In the genomic region with DNA sequence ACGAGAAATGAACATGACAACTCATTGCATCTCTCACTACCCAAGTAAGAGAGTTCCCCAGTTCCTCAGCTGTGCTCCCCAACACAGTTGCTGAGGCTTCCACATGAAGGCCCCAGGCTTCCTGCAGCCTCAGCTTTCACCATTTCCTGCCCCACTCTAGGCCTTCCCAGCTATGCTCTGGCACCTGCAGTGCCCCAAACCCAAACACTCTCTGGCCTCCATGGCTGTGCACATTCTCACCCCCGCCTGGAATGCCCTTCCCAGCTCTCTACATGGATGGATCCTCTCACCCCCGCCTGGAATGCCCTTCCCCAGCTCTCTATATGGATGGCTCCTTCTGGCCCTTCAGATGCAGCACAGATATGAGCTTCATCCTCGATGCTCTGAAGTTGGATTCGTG, we compare ENCODE assay signal across 29 cellular contexts.
DNase-seq lines count a peak whose midpoint lies in the region; ATAC-seq and TF ChIP-seq lines count a peak whose summit lies in the region.
"Had no signal": no experiment of that assay in that cellular context is flagged by ENCODE, and none has a peak within 500 bp of the region (broad histone marks: within the 10 kb centered on the region; RNA-seq: fewer than 3 reads in every experiment).

No MANE protein-coding gene starts in this region.

- no peaks in the 10 kb centered on the region for H3K27me3 ChIP-seq in IMR-90 (ENCODE audit: control insufficient read depth, insufficient read depth, low read length)
- no peaks in the 10 kb centered on the region for H3K27me3 ChIP-seq in mesendoderm (ENCODE audit: insufficient read depth, low read length, poor library complexity)
- H3K27me3 ChIP-seq: MG63, pancreas, suprapubic skin had no signal

- intact Hi-C loops in activated CD4-positive, alpha-beta T cell treated with anti-CD3 and anti-CD28 coated beads, Interleukin-2, amount 10 ng/mL, durations not matched to agents 24 days and 14 days (cut with micrococcal nuclease): no loop called here
- intact Hi-C loops in IMR-90 (cut with micrococcal nuclease): no loop called here

- H4K20me1 ChIP-seq in IMR-90 (ENCODE audit: insufficient read depth, low read length): no peaks in the 10 kb centered on the region

- 56% methylated on average over 1 of the region's 5 CpGs; no CpG with 5 or more reads in 1 of the 2 experiments for WGBS in IMR-90 (ENCODE audit: extremely low coverage in 2 of 2, insufficient read length in 1 of 2), 2 experiments
- WGBS in mesendoderm (ENCODE audit: extremely low coverage, insufficient coverage, low lambda C conversion rate): no CpG with 5 or more reads among the region's 5 CpGs

- H3K4me3 Mint-ChIP-seq in activated CD4-positive, alpha-beta T cell treated with anti-CD3 and anti-CD28 coated beads, Interleukin-2, amount 10 ng/mL, durations not matched to agents 24 days and 14 days: no peak overlapping the region
- no peak overlapping the region for H3K4me3 Mint-ChIP-seq in activated CD4-positive, alpha-beta T cell treated with anti-CD3 and anti-CD28 coated beads, Interleukin-2, amount 10 ng/mL, durations not matched to agents 7 days and 5 days
- H3K4me3 Mint-ChIP-seq in T-cell: no peak overlapping the region
- H3K4me3 Mint-ChIP-seq: activated CD8-positive, alpha-beta memory T cell treated with anti-CD3 and anti-CD28 coated beads, Interleukin-2, amount 10 ng/mL, durations not matched to agents 7 days and 5 days; neural crest cell; stimulated activated memory B cell treated with anti-CD40 and anti-IgM and Interleukin-4, amounts not matched to agents 10 μg/mL and 1 μg/mL and 100 μg/mL, for 72 hours had no signal

- peaks cover 2% of the 10 kb centered on the region; the same call in 1 of the 2 replicates for H3K36me3 ChIP-seq in IMR-90 (ENCODE audit: control insufficient read depth, insufficient read depth, low read length)
- H3K36me3 ChIP-seq in mesendoderm (ENCODE audit: control insufficient read depth, insufficient read depth, low read length): no peaks in the 10 kb centered on the region
- H3K36me3 ChIP-seq: MG63 had no signal

- 0 out of 2 replicates have a peak overlapping the region, but pooled peaks have one; percentile 30 for H3K14ac ChIP-seq in IMR-90 (replicated peaks; ENCODE audit: low read depth, low read length)

- no peak overlapping the region for H4K5ac ChIP-seq in IMR-90 (ENCODE audit: low read depth, low read length)
- H4K5ac ChIP-seq in mesendoderm (ENCODE audit: low read length): no peak overlapping the region

- H2BK5ac ChIP-seq in IMR-90 (ENCODE audit: low read depth, low read length, poor library complexity, severe bottlenecking): no peak overlapping the region
- no peak overlapping the region for H2BK5ac ChIP-seq in mesendoderm (ENCODE audit: low read length)

- H4K8ac ChIP-seq in IMR-90 (ENCODE audit: low read depth in 2 of 2, low read length in 2 of 2) (0 out of 4 replicates have a peak overlapping the region, but pooled peaks of 1 of the 2 experiments have one; percentile 22), mesendoderm (ENCODE audit: low read depth, low read length) (no peak overlapping the region)

- peak overlapping the region; percentile 20; the same call in 1 of the 2 replicates for H2BK20ac ChIP-seq in IMR-90 (ENCODE audit: low read depth, low read length)

- H3K18ac ChIP-seq in IMR-90 (ENCODE audit: low read depth, low read length) (no peak overlapping the region), mesendoderm (ENCODE audit: low read length) (no peak overlapping the region)

- H3K4me1 ChIP-seq in IMR-90 (ENCODE audit: control insufficient read depth, insufficient read depth, low read length): peaks cover 9% of the 10 kb centered on the region
- peaks cover 2% of the 10 kb centered on the region for H3K4me1 ChIP-seq in mesendoderm (ENCODE audit: control insufficient read depth, low read depth, low read length)
- H3K4me1 ChIP-seq: Caco-2, pancreas, suprapubic skin had no signal

- peak overlapping the region; percentile 36 for H2AFZ ChIP-seq in IMR-90 (replicated peaks; ENCODE audit: low read length, poor library complexity)

- H3K4me2 ChIP-seq in IMR-90 (ENCODE audit: low read depth, low read length): no peak overlapping the region
- no peak overlapping the region for H3K4me2 ChIP-seq in mesendoderm (ENCODE audit: low read length)

- H3K23ac ChIP-seq in IMR-90 (ENCODE audit: low read depth, low read length) (no peak overlapping the region), mesendoderm (ENCODE audit: low read length) (no peak overlapping the region)

- peaks cover 10% of the 10 kb centered on the region for H3K9me1 ChIP-seq in IMR-90 (ENCODE audit: insufficient read depth, low read length)

- POLR2A ChIA-PET in activated CD4-positive, alpha-beta T cell treated with anti-CD3 and anti-CD28 coated beads, Interleukin-2, amount 10 ng/mL, durations not matched to agents 7 days and 5 days (lab: Charles Lee): no interaction called here
- POLR2A ChIA-PET in IMR-90 (lab: Charles Lee; ENCODE audit: unreplicated experiment) (no interaction called here), T-cell (lab: Charles Lee) (no interaction called here)

- H3K79me1 ChIP-seq in IMR-90 (ENCODE audit: low read depth in 1 of 2, low read length in 2 of 2) (peaks cover 8 to 14% of the 10 kb centered on the region in 2 experiments; a peak in 3 of 4 replicates), mesendoderm (ENCODE audit: low read length) (no peaks in the 10 kb centered on the region)

- H2BK120ac ChIP-seq in IMR-90 (ENCODE audit: low read depth, low read length) (no peak overlapping the region), mesendoderm (ENCODE audit: low read depth, low read length) (no peak overlapping the region)

- H2BK15ac ChIP-seq in IMR-90 (ENCODE audit: low read depth, low read length) (peak overlapping the region; percentile 38; the same call in 1 of the 3 replicates), mesendoderm (replicated peaks; ENCODE audit: low read depth) (no peak overlapping the region)

- peak; percentile 13; the same call in 1 of the 2 replicates for ATAC-seq in IMR-90 (ENCODE audit: low read depth)
- peak; percentile 57 to 85 (median 64) for ATAC-seq in T-cell (replicated peaks in 1 of 4)
- no peak for ATAC-seq in GM21360 (IDR thresholded peaks at IDR 0.05; ENCODE audit: unreplicated experiment)
- ATAC-seq: activated CD8-positive, alpha-beta memory T cell treated with anti-CD3 and anti-CD28 coated beads, Interleukin-2, amount 10 ng/mL, durations not matched to agents 7 days and 5 days; pancreas; stimulated activated memory B cell treated with anti-CD40 and anti-IgM and Interleukin-4, amounts not matched to agents 10 μg/mL and 1 μg/mL and 100 μg/mL, for 72 hours had no signal

- no peaks in the 10 kb centered on the region for H3K9me3 Mint-ChIP-seq in activated CD4-positive, alpha-beta T cell treated with anti-CD3 and anti-CD28 coated beads, Interleukin-2, amount 10 ng/mL, durations not matched to agents 24 days and 14 days
- no peaks in the 10 kb centered on the region for H3K9me3 Mint-ChIP-seq in activated CD4-positive, alpha-beta T cell treated with anti-CD3 and anti-CD28 coated beads, Interleukin-2, amount 10 ng/mL, durations not matched to agents 7 days and 5 days
- H3K9me3 Mint-ChIP-seq in T-cell: no peaks in the 10 kb centered on the region
- H3K9me3 Mint-ChIP-seq: neural crest cell had no signal

- no peak for TF ChIP-seq CTCF in IMR-90 (conservative IDR thresholded peaks at IDR 0.05; ENCODE audit: low read depth, low read length)

- TF ChIP-seq POLR2A in IMR-90 (IDR thresholded peaks at IDR 0.05; ENCODE audit: low read depth, low read length): no peak

- H3K27ac ChIP-seq in IMR-90 (ENCODE audit: insufficient read depth, low read length) (no peak overlapping the region), mesendoderm (ENCODE audit: low read depth, low read length) (no peak overlapping the region)
- H3K27ac ChIP-seq: 22Rv1, C4-2B, pancreas, skin epidermis, suprapubic skin, WERI-Rb-1 had no signal

- no peak overlapping the region for H3K4me3 ChIP-seq in IMR-90 (ENCODE audit: insufficient read depth, low read depth, low read length)
- no peak overlapping the region for H3K4me3 ChIP-seq in mesendoderm (ENCODE audit: low read length)
- H3K4me3 ChIP-seq: MG63, pancreas, skin epidermis, suprapubic skin had no signal

- CTCF ChIA-PET in activated CD4-positive, alpha-beta T cell treated with anti-CD3 and anti-CD28 coated beads, Interleukin-2, amount 10 ng/mL, durations not matched to agents 7 days and 5 days (lab: Charles Lee): interaction anchor here (0.6 to 1.6 kb wide), 5 partner anchors 11 to 33 kb away, joined by 3 to 7 read pairs (median 4); no protein-coding TSS in a partner anchor
- CTCF ChIA-PET in IMR-90 (lab: Yijun Ruan, JAX) (interaction anchor here (1.0 kb wide), 1 partner anchor 9 kb away, joined by 3 read pairs; no protein-coding TSS in a partner anchor), T-cell (lab: Charles Lee) (interaction anchor here in 1 of 2 donors (0.6 kb wide), 1 partner anchor 29 kb away, joined by 3 read pairs; no protein-coding TSS in a partner anchor)

- peak overlapping the region; percentile 69 for H2AK9ac ChIP-seq in IMR-90 (replicated peaks; ENCODE audit: low read depth, low read length, poor library complexity)

- 0 out of 2 replicates have a peak overlapping the region, but pooled peaks have one; percentile 1 for H3K4ac ChIP-seq in IMR-90 (ENCODE audit: low read depth, low read length)
- no peak overlapping the region for H3K4ac ChIP-seq in mesendoderm (ENCODE audit: low read depth, low read length)

- no peak overlapping the region for H3K56ac ChIP-seq in IMR-90 (ENCODE audit: extremely low read depth, insufficient read depth, low read length)
- no peak overlapping the region for H3K56ac ChIP-seq in mesendoderm (ENCODE audit: low read length)

- peaks cover 13% of the 10 kb centered on the region for H3K27me3 Mint-ChIP-seq in activated CD4-positive, alpha-beta T cell treated with anti-CD3 and anti-CD28 coated beads, Interleukin-2, amount 10 ng/mL, durations not matched to agents 24 days and 14 days
- peaks cover 11% of the 10 kb centered on the region for H3K27me3 Mint-ChIP-seq in activated CD4-positive, alpha-beta T cell treated with anti-CD3 and anti-CD28 coated beads, Interleukin-2, amount 10 ng/mL, durations not matched to agents 7 days and 5 days
- peaks cover 0 to 5% of the 10 kb centered on the region in 2 donors for H3K27me3 Mint-ChIP-seq in T-cell

- no peak overlapping the region for H3K27ac Mint-ChIP-seq in activated CD4-positive, alpha-beta T cell treated with anti-CD3 and anti-CD28 coated beads, Interleukin-2, amount 10 ng/mL, durations not matched to agents 24 days and 14 days
- no peak overlapping the region for H3K27ac Mint-ChIP-seq in activated CD4-positive, alpha-beta T cell treated with anti-CD3 and anti-CD28 coated beads, Interleukin-2, amount 10 ng/mL, durations not matched to agents 7 days and 5 days
- no peak overlapping the region for H3K27ac Mint-ChIP-seq in T-cell
- H3K27ac Mint-ChIP-seq: activated CD8-positive, alpha-beta memory T cell treated with anti-CD3 and anti-CD28 coated beads, Interleukin-2, amount 10 ng/mL, durations not matched to agents 7 days and 5 days; stimulated activated memory B cell treated with anti-CD40 and anti-IgM and Interleukin-4, amounts not matched to agents 10 μg/mL and 1 μg/mL and 100 μg/mL, for 72 hours had no signal

- no peaks in the 10 kb centered on the region for H3K36me3 Mint-ChIP-seq in activated CD4-positive, alpha-beta T cell treated with anti-CD3 and anti-CD28 coated beads, Interleukin-2, amount 10 ng/mL, durations not matched to agents 24 days and 14 days (ENCODE audit: low read depth)
- no peaks in the 10 kb centered on the region for H3K36me3 Mint-ChIP-seq in activated CD4-positive, alpha-beta T cell treated with anti-CD3 and anti-CD28 coated beads, Interleukin-2, amount 10 ng/mL, durations not matched to agents 7 days and 5 days (ENCODE audit: low read depth)
- H3K36me3 Mint-ChIP-seq in T-cell: no peaks in the 10 kb centered on the region
- H3K36me3 Mint-ChIP-seq: activated CD8-positive, alpha-beta memory T cell treated with anti-CD3 and anti-CD28 coated beads, Interleukin-2, amount 10 ng/mL, durations not matched to agents 7 days and 5 days had no signal

- no peak for TF ChIP-seq RAD21 in IMR-90 (IDR thresholded peaks at IDR 0.05; ENCODE audit: low read length)

- no peaks in the 10 kb centered on the region for H3K9me3 ChIP-seq in IMR-90 (ENCODE audit: control insufficient read depth, insufficient read depth, low read length)
- H3K9me3 ChIP-seq: Caco-2, MG63, pancreas, suprapubic skin had no signal

- in situ Hi-C loops in IMR-90 (cut with MboI; ENCODE audit: low sequenced_read_pairs): no loop called here

- no peak overlapping the region for H3K9ac ChIP-seq in IMR-90 (ENCODE audit: low read depth, low read length)
- H3K9ac ChIP-seq in mesendoderm (ENCODE audit: low read length): no peak overlapping the region

- H3K4me1 Mint-ChIP-seq in activated CD4-positive, alpha-beta T cell treated with anti-CD3 and anti-CD28 coated beads, Interleukin-2, amount 10 ng/mL, durations not matched to agents 24 days and 14 days: peaks cover 7% of the 10 kb centered on the region
- H3K4me1 Mint-ChIP-seq in activated CD4-positive, alpha-beta T cell treated with anti-CD3 and anti-CD28 coated beads, Interleukin-2, amount 10 ng/mL, durations not matched to agents 7 days and 5 days: peaks cover 11% of the 10 kb centered on the region
- peaks cover 11 to 18% (median 12%) of the 10 kb centered on the region in 3 donors for H3K4me1 Mint-ChIP-seq in T-cell
- H3K4me1 Mint-ChIP-seq: stimulated activated memory B cell treated with anti-CD40 and anti-IgM and Interleukin-4, amounts not matched to agents 10 μg/mL and 1 μg/mL and 100 μg/mL, for 72 hours had no signal

- H2AK5ac ChIP-seq in IMR-90 (ENCODE audit: low read depth, low read length) (peak overlapping the region; percentile 4), mesendoderm (ENCODE audit: low read length) (no peak overlapping the region)

- BruUV-seq in IMR-90 (replicated peaks; lab: Mats Ljungman, UMichigan): no TSS peak

- dilution Hi-C loops in IMR-90 (cut with HindIII; ENCODE audit: low sequenced_read_pairs, unreplicated experiment): no loop called here

- H4K91ac ChIP-seq in IMR-90 (ENCODE audit: insufficient read depth, low read depth, low read length): no peak overlapping the region; the same call in 1 of the 2 replicates

- DNase-seq in activated CD4-positive, alpha-beta T cell treated with anti-CD3 and anti-CD28 coated beads, Interleukin-2, amount 10 ng/mL, durations not matched to agents 24 days and 14 days: peak; percentile 65
- DNase-seq in activated CD4-positive, alpha-beta T cell treated with anti-CD3 and anti-CD28 coated beads, Interleukin-2, amount 10 ng/mL, durations not matched to agents 7 days and 5 days: no peak
- DNase-seq in IMR-90 (no peak), T-cell (peak in 2 of 34 experiments; percentile 17 to 21), mesendoderm (peak; percentile 87), retina (no peak), Ammon's horn (ENCODE audit: low spot score) (no peak)
- DNase-seq: activated CD4-positive, alpha-beta T cell treated with anti-CD3 and anti-CD28 coated beads for 48 hours; activated CD8-positive, alpha-beta memory T cell treated with anti-CD3 and anti-CD28 coated beads, Interleukin-2, amount 10 ng/mL, durations not matched to agents 7 days and 5 days; activated T-cell treated with anti-CD3 and anti-CD28 coated beads, Interleukin-2, amount 50 U/mL, for 48 hours; Caco-2; mammary epithelial cell; MG63; NCI-H1105 treated with DMSO at 0.1 percent for 48 hours; NCI-H2081; NCI-H2227 treated with DMSO at 0.1 percent for 48 hours; NCI-H748 treated with DMSO at 0.1 percent for 48 hours; pancreas; SIG-M5; SW 1271; T-helper 9 cell; WERI-Rb-1 had no signal

- H3K79me2 ChIP-seq in mesendoderm (ENCODE audit: control insufficient read depth, insufficient read depth, low read length): no peaks in the 10 kb centered on the region

Comparison
In these comparisons a context has a peak if more than half of its experiments do, and no peak if none do; other contexts are left out.
1. DNase-seq: peak in activated CD4-positive, alpha-beta T cell treated with anti-CD3 and anti-CD28 coated beads, Interleukin-2, amount 10 ng/mL, durations not matched to agents 24 days and 14 days (single experiment) and mesendoderm (single experiment); none in activated CD4-positive, alpha-beta T cell treated with anti-CD3 and anti-CD28 coated beads, Interleukin-2, amount 10 ng/mL, durations not matched to agents 7 days and 5 days (single experiment), IMR-90 (single experiment), retina (single experiment) and Ammon's horn (single experiment).